In the genomic region with DNA sequence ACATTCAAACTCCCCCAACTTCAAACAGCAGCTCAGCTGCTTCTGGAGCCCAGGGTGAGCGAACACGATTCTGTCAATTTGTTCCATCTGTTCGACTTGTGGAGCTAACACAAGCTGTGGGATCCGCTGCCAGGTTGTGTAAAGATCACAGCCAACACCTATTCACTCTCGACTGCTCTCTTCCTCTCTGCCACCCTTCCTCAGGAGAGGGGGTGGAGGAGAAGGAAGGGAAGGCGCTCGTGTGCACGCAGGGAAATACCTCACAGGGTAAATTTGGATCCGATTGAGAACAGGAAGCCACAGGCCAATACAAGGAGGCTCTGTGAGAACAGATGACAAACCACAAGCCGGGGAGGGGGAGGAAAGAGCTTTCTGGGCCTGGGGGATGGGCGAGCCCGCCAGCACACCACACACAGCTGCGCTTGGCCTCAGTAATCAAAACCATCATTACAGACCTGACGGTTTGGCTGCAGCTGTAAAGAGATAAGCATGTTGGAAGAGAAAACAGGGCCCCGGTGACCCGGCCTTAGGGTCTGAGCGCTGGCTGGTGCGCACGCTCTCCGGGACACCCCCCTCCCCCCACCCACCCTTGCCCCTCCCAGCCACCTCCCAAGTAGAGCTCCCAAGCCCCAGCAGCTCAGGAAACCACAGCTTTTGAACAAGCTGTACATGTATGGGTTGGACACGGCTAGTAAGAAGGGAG, we compare ENCODE assay signal across 1 cellular context.
TF ChIP-seq lines count a peak whose summit lies in the region.

No MANE protein-coding gene starts in this region.

TF ChIP-seq in K562, 482 proteins besides CTCF, POLR2A, EP300 and RAD21 (continued from another document):
- TF ChIP-seq, protein P1, sequence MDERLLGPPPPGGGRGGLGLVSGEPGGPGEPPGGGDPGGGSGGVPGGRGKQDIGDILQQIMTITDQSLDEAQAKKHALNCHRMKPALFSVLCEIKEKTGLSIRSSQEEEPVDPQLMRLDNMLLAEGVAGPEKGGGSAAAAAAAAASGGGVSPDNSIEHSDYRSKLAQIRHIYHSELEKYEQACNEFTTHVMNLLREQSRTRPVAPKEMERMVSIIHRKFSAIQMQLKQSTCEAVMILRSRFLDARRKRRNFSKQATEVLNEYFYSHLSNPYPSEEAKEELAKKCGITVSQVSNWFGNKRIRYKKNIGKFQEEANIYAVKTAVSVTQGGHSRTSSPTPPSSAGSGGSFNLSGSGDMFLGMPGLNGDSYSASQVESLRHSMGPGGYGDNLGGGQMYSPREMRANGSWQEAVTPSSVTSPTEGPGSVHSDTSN (CRISPR knock-in tag; IDR thresholded peaks at IDR 0.05; ENCODE audit: low read depth), result no peak
- TF ChIP-seq, protein P1 (tag; conservative IDR thresholded peaks at IDR 0.05; ENCODE audit: low read depth), result peak; percentile 55
- TF ChIP-seq ELF4 (CRISPR knock-in tag; IDR thresholded peaks at IDR 0.05) (peak; percentile 72), EZH2 (IDR thresholded peaks at IDR 0.05; ENCODE audit: borderline replicate concordance, low read depth, low read length) (no peak), JUND (IDR thresholded peaks at IDR 0.05; ENCODE audit: borderline replicate concordance, low read depth, low read length) (peak; percentile 80), JUND (tag; IDR thresholded peaks at IDR 0.05; ENCODE audit: borderline replicate concordance, low read depth, low read length) (peak; percentile 48; the same call in 1 of the 3 replicates), KDM1A (IDR thresholded peaks at IDR 0.05) (peak; percentile 96 to 98), TSC22D4 (tag; IDR thresholded peaks at IDR 0.05) (no peak), NONO (IDR thresholded peaks at IDR 0.05; ENCODE audit: low read depth in 2 of 2, low read length in 1 of 2) (peak in 1 of 2 experiments; percentile 91; a peak in 2 of 4 replicates), ATF1 (CRISPR knock-in tag; IDR thresholded peaks at IDR 0.05) (no peak), ATF1 (tag; IDR thresholded peaks at IDR 0.05) (peak; percentile 74), HDAC3 (IDR thresholded peaks at IDR 0.05; ENCODE audit: borderline replicate concordance, partially characterized antibody) (peak; percentile 98), RAD51 (IDR thresholded peaks at IDR 0.05; ENCODE audit: borderline replicate concordance, low read depth) (peak; percentile 28; the same call in 1 of the 2 replicates), ZNF175 (CRISPR knock-in tag; IDR thresholded peaks at IDR 0.05; ENCODE audit: low read depth) (peak; percentile 96), MAFK (IDR thresholded peaks at IDR 0.05; ENCODE audit: low read length) (peak; percentile 22; the same call in 1 of the 2 replicates), TAL1 (IDR thresholded peaks at IDR 0.05) (peak; percentile 94), WHSC1 (IDR thresholded peaks at IDR 0.05; ENCODE audit: low read length) (no peak), NFXL1 (CRISPR knock-in tag; IDR thresholded peaks at IDR 0.05) (no peak), NRF1 (conservative IDR thresholded peaks at IDR 0.05 in 1 of 2, IDR thresholded peaks at IDR 0.05 in 1 of 2) (peak; percentile 83 to 85)
- TF ChIP-seq, protein P2, sequence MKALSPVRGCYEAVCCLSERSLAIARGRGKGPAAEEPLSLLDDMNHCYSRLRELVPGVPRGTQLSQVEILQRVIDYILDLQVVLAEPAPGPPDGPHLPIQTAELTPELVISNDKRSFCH (CRISPR knock-in tag; IDR thresholded peaks at IDR 0.05), result no peak
- TF ChIP-seq, protein P2 (tag; IDR thresholded peaks at IDR 0.05), result peak; percentile 77
- TF ChIP-seq, protein P3, sequence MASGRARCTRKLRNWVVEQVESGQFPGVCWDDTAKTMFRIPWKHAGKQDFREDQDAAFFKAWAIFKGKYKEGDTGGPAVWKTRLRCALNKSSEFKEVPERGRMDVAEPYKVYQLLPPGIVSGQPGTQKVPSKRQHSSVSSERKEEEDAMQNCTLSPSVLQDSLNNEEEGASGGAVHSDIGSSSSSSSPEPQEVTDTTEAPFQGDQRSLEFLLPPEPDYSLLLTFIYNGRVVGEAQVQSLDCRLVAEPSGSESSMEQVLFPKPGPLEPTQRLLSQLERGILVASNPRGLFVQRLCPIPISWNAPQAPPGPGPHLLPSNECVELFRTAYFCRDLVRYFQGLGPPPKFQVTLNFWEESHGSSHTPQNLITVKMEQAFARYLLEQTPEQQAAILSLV (tag; IDR thresholded peaks at IDR 0.05), result 0 out of 2 replicates have a peak, but pooled peaks have one; percentile 16
- TF ChIP-seq, protein P4, sequence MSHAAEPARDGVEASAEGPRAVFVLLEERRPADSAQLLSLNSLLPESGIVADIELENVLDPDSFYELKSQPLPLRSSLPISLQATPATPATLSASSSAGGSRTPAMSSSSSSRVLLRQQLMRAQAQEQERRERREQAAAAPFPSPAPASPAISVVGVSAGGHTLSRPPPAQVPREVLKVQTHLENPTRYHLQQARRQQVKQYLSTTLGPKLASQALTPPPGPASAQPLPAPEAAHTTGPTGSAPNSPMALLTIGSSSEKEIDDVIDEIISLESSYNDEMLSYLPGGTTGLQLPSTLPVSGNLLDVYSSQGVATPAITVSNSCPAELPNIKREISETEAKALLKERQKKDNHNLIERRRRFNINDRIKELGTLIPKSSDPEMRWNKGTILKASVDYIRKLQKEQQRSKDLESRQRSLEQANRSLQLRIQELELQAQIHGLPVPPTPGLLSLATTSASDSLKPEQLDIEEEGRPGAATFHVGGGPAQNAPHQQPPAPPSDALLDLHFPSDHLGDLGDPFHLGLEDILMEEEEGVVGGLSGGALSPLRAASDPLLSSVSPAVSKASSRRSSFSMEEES (CRISPR knock-in tag; IDR thresholded peaks at IDR 0.05), result no peak
- TF ChIP-seq, protein P5, sequence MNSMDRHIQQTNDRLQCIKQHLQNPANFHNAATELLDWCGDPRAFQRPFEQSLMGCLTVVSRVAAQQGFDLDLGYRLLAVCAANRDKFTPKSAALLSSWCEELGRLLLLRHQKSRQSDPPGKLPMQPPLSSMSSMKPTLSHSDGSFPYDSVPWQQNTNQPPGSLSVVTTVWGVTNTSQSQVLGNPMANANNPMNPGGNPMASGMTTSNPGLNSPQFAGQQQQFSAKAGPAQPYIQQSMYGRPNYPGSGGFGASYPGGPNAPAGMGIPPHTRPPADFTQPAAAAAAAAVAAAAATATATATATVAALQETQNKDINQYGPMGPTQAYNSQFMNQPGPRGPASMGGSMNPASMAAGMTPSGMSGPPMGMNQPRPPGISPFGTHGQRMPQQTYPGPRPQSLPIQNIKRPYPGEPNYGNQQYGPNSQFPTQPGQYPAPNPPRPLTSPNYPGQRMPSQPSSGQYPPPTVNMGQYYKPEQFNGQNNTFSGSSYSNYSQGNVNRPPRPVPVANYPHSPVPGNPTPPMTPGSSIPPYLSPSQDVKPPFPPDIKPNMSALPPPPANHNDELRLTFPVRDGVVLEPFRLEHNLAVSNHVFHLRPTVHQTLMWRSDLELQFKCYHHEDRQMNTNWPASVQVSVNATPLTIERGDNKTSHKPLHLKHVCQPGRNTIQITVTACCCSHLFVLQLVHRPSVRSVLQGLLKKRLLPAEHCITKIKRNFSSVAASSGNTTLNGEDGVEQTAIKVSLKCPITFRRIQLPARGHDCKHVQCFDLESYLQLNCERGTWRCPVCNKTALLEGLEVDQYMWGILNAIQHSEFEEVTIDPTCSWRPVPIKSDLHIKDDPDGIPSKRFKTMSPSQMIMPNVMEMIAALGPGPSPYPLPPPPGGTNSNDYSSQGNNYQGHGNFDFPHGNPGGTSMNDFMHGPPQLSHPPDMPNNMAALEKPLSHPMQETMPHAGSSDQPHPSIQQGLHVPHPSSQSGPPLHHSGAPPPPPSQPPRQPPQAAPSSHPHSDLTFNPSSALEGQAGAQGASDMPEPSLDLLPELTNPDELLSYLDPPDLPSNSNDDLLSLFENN (IDR thresholded peaks at IDR 0.05; ENCODE audit: low read depth in 2 of 2, low read length in 2 of 2), result peak in 1 of 2 experiments; percentile 96; a peak in 2 of 4 replicates
TF ChIP-seq in K562: peak in this region for 196.
